In genomic region chr17:64836623-64837017, GRCh38 we compare ENCODE assay signal across 8 cellular contexts.
DNase-seq lines count a peak whose midpoint lies in the region; ATAC-seq lines count a peak whose summit lies in the region.
"Not testable (repeated sequence)": the region's sequence is repeated elsewhere in the genome, so short reads cannot be mapped to it uniquely, and the experiment has no call there.

No MANE protein-coding gene starts in this region.

- not testable (repeated sequence) for H3K27me3 ChIP-seq in SJCRH30

- not testable (repeated sequence) for H3K27me3 Mint-ChIP-seq in activated naive CD4-positive, alpha-beta T cell treated with anti-CD3 and anti-CD28 coated beads, Interleukin-2, amount 50 U/mL, for 24 hours

- WGBS in mesodermal cell (ENCODE audit: insufficient coverage in 2 of 2), 2 experiments: 0% methylated on average over 4 to 5 of the region's 32 CpGs

- peak overlapping the region; percentile 61 for H3K27ac Mint-ChIP-seq in activated naive CD4-positive, alpha-beta T cell treated with anti-CD3 and anti-CD28 coated beads, Interleukin-2, amount 50 U/mL, for 24 hours

- H3K27ac ChIP-seq in SJCRH30: peak overlapping the region; percentile 45
- H3K27ac ChIP-seq in mesodermal cell (ENCODE audit: low read depth, low read length, severe bottlenecking): not testable (repeated sequence)

- H3K4me3 ChIP-seq in SJCRH30 (peak overlapping the region; percentile 88), mesodermal cell (ENCODE audit: extremely low read depth, insufficient read depth, low read length, poor library complexity, severe bottlenecking) (peak overlapping the region; percentile 59)

- DNase-seq in DMS 273 (lab: John Stamatoyannopoulos, UW; ENCODE audit: unreplicated experiment): peak; percentile 35
- not testable (repeated sequence) for DNase-seq in SJCRH30
- peak; percentile 4 for DNase-seq in fibroblast of gingiva (ENCODE audit: low read depth)
- peak; percentile 3 for DNase-seq in stimulated activated CD8-positive, alpha-beta memory T cell treated with anti-CD3 and anti-CD28 coated beads, Interleukin-4, amount 100 ng/mL, for 24 hours (ENCODE audit: low read depth)

- H3K4me1 ChIP-seq in SJCRH30; mesodermal cell (ENCODE audit: control insufficient read depth, insufficient read depth, low read length, poor library complexity, severe bottlenecking): not testable (repeated sequence)

- H3K36me3 ChIP-seq in SJCRH30; mesodermal cell (ENCODE audit: control insufficient read depth, insufficient read depth, low read length): not testable (repeated sequence)

- peak overlapping the region; percentile 92 for H3K4me3 Mint-ChIP-seq in activated naive CD4-positive, alpha-beta T cell treated with anti-CD3 and anti-CD28 coated beads, Interleukin-2, amount 50 U/mL, for 24 hours

- H3K9me3 ChIP-seq in SJCRH30 (replicated peaks); mesodermal cell (ENCODE audit: control insufficient read depth, low read length): not testable (repeated sequence)

- H3K36me3 Mint-ChIP-seq in activated naive CD4-positive, alpha-beta T cell treated with anti-CD3 and anti-CD28 coated beads, Interleukin-2, amount 50 U/mL, for 24 hours: not testable (repeated sequence)

- peaks cover 15% of the 10 kb centered on the region for H3K4me1 Mint-ChIP-seq in activated naive CD4-positive, alpha-beta T cell treated with anti-CD3 and anti-CD28 coated beads, Interleukin-2, amount 50 U/mL, for 24 hours

- H3K9me3 Mint-ChIP-seq in activated naive CD4-positive, alpha-beta T cell treated with anti-CD3 and anti-CD28 coated beads, Interleukin-2, amount 50 U/mL, for 24 hours: not testable (repeated sequence)

- ATAC-seq in GM21447 (IDR thresholded peaks at IDR 0.05; ENCODE audit: unreplicated experiment) (peak; percentile 37), HG03196 (IDR thresholded peaks at IDR 0.05; ENCODE audit: unreplicated experiment) (peak; percentile 26)
